In genomic region chr3:62559831-62560445, GRCh38 we compare ENCODE assay signal across 9 cellular contexts.
DNase-seq lines count a peak whose midpoint lies in the region; ATAC-seq and TF ChIP-seq lines count a peak whose summit lies in the region.
"Had no signal": no experiment of that assay in that cellular context is flagged by ENCODE, and none has a peak within 500 bp of the region (broad histone marks: within the 10 kb centered on the region; RNA-seq: fewer than 3 reads in every experiment).

No MANE protein-coding gene starts in this region.

- no peak overlapping the region for H3K4me3 ChIP-seq in IMR-90 (ENCODE audit: insufficient read depth, low read depth, low read length)
- no peak overlapping the region for H3K4me3 ChIP-seq in lower lobe of right lung
- no peak overlapping the region for H3K4me3 ChIP-seq in CD4-positive, alpha-beta memory T cell (ENCODE audit: low read length in 2 of 2)

- no peak overlapping the region for H2BK120ac ChIP-seq in IMR-90 (ENCODE audit: low read depth, low read length)

- no peak overlapping the region for H3K4ac ChIP-seq in IMR-90 (ENCODE audit: low read depth, low read length)

- no peak overlapping the region for H2AK5ac ChIP-seq in IMR-90 (ENCODE audit: low read depth, low read length)

- no peak overlapping the region for H3K4me3 Mint-ChIP-seq in brain
- no peak overlapping the region for H3K4me3 Mint-ChIP-seq in activated naive CD8-positive, alpha-beta T cell treated with anti-CD3 and anti-CD28 coated beads, Interleukin-2, amount 50 U/mL, for 24 hours
- no peak overlapping the region for H3K4me3 Mint-ChIP-seq in CD4-positive, alpha-beta memory T cell
- H3K4me3 Mint-ChIP-seq: dendritic cell treated with granulocyte-macrophage colony-stimulating factor and Interleukin-4, amounts not matched to agents 40 ng/mL and 50 ng/mL, for 4 days had no signal

- CTCF ChIA-PET in IMR-90 (lab: Yijun Ruan, JAX) = interaction anchor here (0.6 to 1.8 kb wide), 3 partner anchors 120 to 228 kb away, joined by 3 to 4 read pairs (median 3); no protein-coding TSS in a partner anchor
- CTCF ChIA-PET in CD4-positive, alpha-beta memory T cell (lab: Charles Lee; ENCODE audit: partially characterized antibody) = interaction anchor here (0.6 kb wide), 1 partner anchor 12 kb away, joined by 4 read pairs; no protein-coding TSS in a partner anchor

- no peak overlapping the region for H2BK5ac ChIP-seq in IMR-90 (ENCODE audit: low read depth, low read length, poor library complexity, severe bottlenecking)

- H3K27ac Mint-ChIP-seq in brain = peak overlapping the region in 1 of 5 experiments; percentile 57
- H3K27ac Mint-ChIP-seq in activated naive CD8-positive, alpha-beta T cell treated with anti-CD3 and anti-CD28 coated beads, Interleukin-2, amount 50 U/mL, for 24 hours = no peak overlapping the region
- no peak overlapping the region for H3K27ac Mint-ChIP-seq in CD4-positive, alpha-beta memory T cell
- H3K27ac Mint-ChIP-seq: dendritic cell treated with granulocyte-macrophage colony-stimulating factor and Interleukin-4, amounts not matched to agents 40 ng/mL and 50 ng/mL, for 4 days had no signal

- H3K4me1 ChIP-seq in IMR-90 (ENCODE audit: control insufficient read depth, insufficient read depth, low read length) = peaks cover 2% of the 10 kb centered on the region; the same call in 1 of the 2 replicates
- H3K4me1 ChIP-seq in lower lobe of right lung = no peaks in the 10 kb centered on the region
- no peaks in the 10 kb centered on the region for H3K4me1 ChIP-seq in CD4-positive, alpha-beta memory T cell (ENCODE audit: insufficient read depth, low read length)

- no CpG with 5 or more reads among the region's 2 CpGs for WGBS in IMR-90 (ENCODE audit: extremely low coverage in 2 of 2, insufficient read length in 1 of 2), 2 experiments

- POLR2A ChIA-PET in IMR-90 (lab: Charles Lee; ENCODE audit: unreplicated experiment) = no interaction called here
- POLR2A ChIA-PET in CD4-positive, alpha-beta memory T cell (lab: Charles Lee; ENCODE audit: partially characterized antibody) = no interaction called here

- H3K27ac ChIP-seq in C4-2B (no peak overlapping the region), IMR-90 (ENCODE audit: insufficient read depth, low read length) (no peak overlapping the region), lower lobe of right lung (no peak overlapping the region)
- H3K27ac ChIP-seq in CD4-positive, alpha-beta memory T cell (ENCODE audit: low read depth, low read length) = no peak overlapping the region

- no peak overlapping the region for H2AK9ac ChIP-seq in IMR-90 (replicated peaks; ENCODE audit: low read depth, low read length, poor library complexity)

- peaks cover 18% of the 10 kb centered on the region for H3K36me3 Mint-ChIP-seq in brain
- H3K36me3 Mint-ChIP-seq in activated naive CD8-positive, alpha-beta T cell treated with anti-CD3 and anti-CD28 coated beads, Interleukin-2, amount 50 U/mL, for 24 hours (ENCODE audit: low read depth) = no peaks in the 10 kb centered on the region
- H3K36me3 Mint-ChIP-seq in CD4-positive, alpha-beta memory T cell = no peaks in the 10 kb centered on the region

- no peaks in the 10 kb centered on the region for H3K36me3 ChIP-seq in IMR-90 (ENCODE audit: control insufficient read depth, insufficient read depth, low read length)
- no peaks in the 10 kb centered on the region for H3K36me3 ChIP-seq in lower lobe of right lung
- no peaks in the 10 kb centered on the region for H3K36me3 ChIP-seq in CD4-positive, alpha-beta memory T cell (ENCODE audit: insufficient read depth, low read length)

- H4K5ac ChIP-seq in IMR-90 (ENCODE audit: low read depth, low read length) = no peak overlapping the region

- H2BK15ac ChIP-seq in IMR-90 (ENCODE audit: low read depth, low read length) = no peak overlapping the region

- H3K9me3 ChIP-seq in IMR-90 (ENCODE audit: control insufficient read depth, insufficient read depth, low read length) (no peaks in the 10 kb centered on the region), lower lobe of right lung (no peaks in the 10 kb centered on the region)
- H3K9me3 ChIP-seq in CD4-positive, alpha-beta memory T cell (ENCODE audit: control insufficient read depth in 1 of 2, low read length in 2 of 2) = no peaks in the 10 kb centered on the region

- intact Hi-C loops in IMR-90 (cut with micrococcal nuclease) (loop anchor here (1.0 kb wide), 2 partner anchors 229 to 359 kb away; no protein-coding TSS in a partner anchor), lower lobe of right lung (cut with DNase I) (loop anchor here (10.0 kb wide), 1 partner anchor 355 kb away; no protein-coding TSS in a partner anchor)
- intact Hi-C loops in CD4-positive, alpha-beta memory T cell (cut with micrococcal nuclease) = no loop called here

- no peak overlapping the region for H4K8ac ChIP-seq in IMR-90 (ENCODE audit: low read depth in 2 of 2, low read length in 2 of 2)

- DNase-seq in IMR-90 (peak; percentile 57), lower lobe of right lung (no peak), UCSD-AML1 (lab: John Stamatoyannopoulos, UW; ENCODE audit: unreplicated experiment) (no peak)
- no peak for DNase-seq in activated naive CD8-positive, alpha-beta T cell treated with anti-CD3 and anti-CD28 coated beads, Interleukin-2, amount 50 U/mL, for 24 hours
- DNase-seq in CD4-positive, alpha-beta memory T cell = no peak

- H2AFZ ChIP-seq in IMR-90 (replicated peaks; ENCODE audit: low read length, poor library complexity) = no peak overlapping the region

- no peak overlapping the region for H3K9ac ChIP-seq in IMR-90 (ENCODE audit: low read depth, low read length)

- dilution Hi-C loops in IMR-90 (cut with HindIII; ENCODE audit: low sequenced_read_pairs, unreplicated experiment) = no loop called here

- in situ Hi-C loops in IMR-90 (cut with MboI; ENCODE audit: low sequenced_read_pairs) = loop anchor here (5.0 to 10.0 kb wide), 2 partner anchors 233 to 355 kb away; no protein-coding TSS in a partner anchor

- no peak overlapping the region for H4K91ac ChIP-seq in IMR-90 (ENCODE audit: insufficient read depth, low read depth, low read length)

- no peak overlapping the region for H3K56ac ChIP-seq in IMR-90 (ENCODE audit: extremely low read depth, insufficient read depth, low read length)

- H4K20me1 ChIP-seq in IMR-90 (ENCODE audit: insufficient read depth, low read length) = no peaks in the 10 kb centered on the region

- H2BK20ac ChIP-seq in IMR-90 (ENCODE audit: low read depth, low read length) = no peak overlapping the region

- no peaks in the 10 kb centered on the region for H3K9me3 Mint-ChIP-seq in brain
- H3K9me3 Mint-ChIP-seq in activated naive CD8-positive, alpha-beta T cell treated with anti-CD3 and anti-CD28 coated beads, Interleukin-2, amount 50 U/mL, for 24 hours = no peaks in the 10 kb centered on the region
- H3K9me3 Mint-ChIP-seq in CD4-positive, alpha-beta memory T cell = peaks cover 0 to 3% (median 0%) of the 10 kb centered on the region in 8 donors
- H3K9me3 Mint-ChIP-seq: dendritic cell treated with granulocyte-macrophage colony-stimulating factor and Interleukin-4, amounts not matched to agents 40 ng/mL and 50 ng/mL, for 4 days had no signal

- H3K27me3 Mint-ChIP-seq in brain = peaks cover 7% of the 10 kb centered on the region
- H3K27me3 Mint-ChIP-seq in activated naive CD8-positive, alpha-beta T cell treated with anti-CD3 and anti-CD28 coated beads, Interleukin-2, amount 50 U/mL, for 24 hours = peaks cover 3% of the 10 kb centered on the region
- no peaks in the 10 kb centered on the region for H3K27me3 Mint-ChIP-seq in CD4-positive, alpha-beta memory T cell
- H3K27me3 Mint-ChIP-seq: dendritic cell treated with granulocyte-macrophage colony-stimulating factor and Interleukin-4, amounts not matched to agents 40 ng/mL and 50 ng/mL, for 4 days had no signal

- peak; percentile 60 for TF ChIP-seq RAD21 in IMR-90 (IDR thresholded peaks at IDR 0.05; ENCODE audit: low read length)

- H3K18ac ChIP-seq in IMR-90 (ENCODE audit: low read depth, low read length) = no peak overlapping the region

- peaks cover 4% of the 10 kb centered on the region; the same call in 1 of the 2 replicates for H3K9me1 ChIP-seq in IMR-90 (ENCODE audit: insufficient read depth, low read length)

- BruUV-seq in IMR-90 (replicated peaks; lab: Mats Ljungman, UMichigan) = no TSS peak

- no peak overlapping the region for H3K4me2 ChIP-seq in IMR-90 (ENCODE audit: low read depth, low read length)

- H3K27me3 ChIP-seq in IMR-90 (ENCODE audit: control insufficient read depth, insufficient read depth, low read length) (peaks cover 2% of the 10 kb centered on the region), lower lobe of right lung (ENCODE audit: low read depth) (no peaks in the 10 kb centered on the region)
- H3K27me3 ChIP-seq in CD4-positive, alpha-beta memory T cell (ENCODE audit: insufficient read depth, low read length) = no peaks in the 10 kb centered on the region

- peak; percentile 68 for TF ChIP-seq CTCF in C4-2B (conservative IDR thresholded peaks at IDR 0.05)
- peak; percentile 57 for TF ChIP-seq CTCF in IMR-90 (conservative IDR thresholded peaks at IDR 0.05; ENCODE audit: low read depth, low read length)
- peak; percentile 57 to 80 for TF ChIP-seq CTCF in brain (conservative IDR thresholded peaks at IDR 0.05)
- peak; percentile 34 for TF ChIP-seq CTCF in lower lobe of right lung (IDR thresholded peaks at IDR 0.05)

- peaks cover 5% of the 10 kb centered on the region for H3K4me1 Mint-ChIP-seq in brain
- H3K4me1 Mint-ChIP-seq in activated naive CD8-positive, alpha-beta T cell treated with anti-CD3 and anti-CD28 coated beads, Interleukin-2, amount 50 U/mL, for 24 hours = no peaks in the 10 kb centered on the region
- no peaks in the 10 kb centered on the region for H3K4me1 Mint-ChIP-seq in CD4-positive, alpha-beta memory T cell

- H3K23ac ChIP-seq in IMR-90 (ENCODE audit: low read depth, low read length) = no peak overlapping the region

- H3K14ac ChIP-seq in IMR-90 (replicated peaks; ENCODE audit: low read depth, low read length) = no peak overlapping the region

- TF ChIP-seq POLR2A in IMR-90 (IDR thresholded peaks at IDR 0.05; ENCODE audit: low read depth, low read length) = no peak

- ATAC-seq in IMR-90 (ENCODE audit: low read depth) = peak; percentile 56
- ATAC-seq in lower lobe of right lung = peak in 1 of 2 donors; percentile 50
- ATAC-seq in activated naive CD8-positive, alpha-beta T cell treated with anti-CD3 and anti-CD28 coated beads, Interleukin-2, amount 50 U/mL, for 24 hours = no peak
- no peak for ATAC-seq in GM18873 (IDR thresholded peaks at IDR 0.05; ENCODE audit: low FRiP score, unreplicated experiment)

- H3K79me1 ChIP-seq in IMR-90 (ENCODE audit: low read depth in 1 of 2, low read length in 2 of 2) = no peaks in the 10 kb centered on the region

TF ChIP-seq in IMR-90, 13 proteins besides CTCF, POLR2A, EP300 and RAD21 (continues in another document):
- TF ChIP-seq ELK1 (IDR thresholded peaks at IDR 0.05; ENCODE audit: borderline replicate concordance, low read depth, low read length) = no peak
